ENCODE assay signal across 10 cellular contexts in genomic region chr14:52327374-52328226, GRCh38. TPM values are rescaled to one million over a fixed set of nuclear protein-coding genes. Genes with fewer than 3 reads are reported as not detected.
DNase-seq lines count a peak whose midpoint lies in the region; ATAC-seq, FAIRE-seq and TF ChIP-seq lines count a peak whose summit lies in the region.
"Had no signal": no experiment of that assay in that cellular context is flagged by ENCODE, and none has a peak within 500 bp of the region (broad histone marks: within the 10 kb centered on the region; RNA-seq: fewer than 3 reads in every experiment).

No MANE protein-coding gene starts in this region.

- H2BK15ac ChIP-seq in mesenchymal stem cell (ENCODE audit: low read depth, poor library complexity, severe bottlenecking): no peak overlapping the region

- no peaks in the 10 kb centered on the region for H3K27me3 Mint-ChIP-seq in activated CD8-positive, alpha-beta T cell treated with anti-CD3 and anti-CD28 coated beads, Interleukin-2, amount 10 ng/mL, durations not matched to agents 7 days and 5 days (ENCODE audit: low read depth)

- no peak overlapping the region for H2BK5ac ChIP-seq in mesenchymal stem cell (ENCODE audit: low read depth, low read length, poor library complexity, severe bottlenecking)

- POLR2A ChIA-PET in activated CD8-positive, alpha-beta T cell treated with anti-CD3 and anti-CD28 coated beads, Interleukin-2, amount 10 ng/mL, durations not matched to agents 7 days and 5 days (lab: Charles Lee): interaction anchor here (1.0 to 5.1 kb wide), 4 partner anchors 10 to 92 kb away, joined by 3 to 32 read pairs (median 10); partner anchors contain the start of gene PTGER2

- peak overlapping the region in 1 of 2 experiments; percentile 5 for H3K4me3 ChIP-seq in mesenchymal stem cell (ENCODE audit: insufficient read depth in 1 of 2, low read depth in 1 of 2, low read length in 2 of 2)

- no peak overlapping the region for H3K4ac ChIP-seq in mesenchymal stem cell (ENCODE audit: low read depth in 1 of 2, low read length in 2 of 2)

- no peak for DNase-seq in D721Med (ENCODE audit: insufficient read length, low spot score)
- no peak for DNase-seq in activated CD8-positive, alpha-beta T cell treated with anti-CD3 and anti-CD28 coated beads, Interleukin-2, amount 10 ng/mL, durations not matched to agents 7 days and 5 days
- peak; percentile 92 for DNase-seq in mesenchymal stem cell
- no peak for DNase-seq in NCI-H1930 (lab: John Stamatoyannopoulos, UW)
- no peak for DNase-seq in NCI-H2196 (lab: John Stamatoyannopoulos, UW; ENCODE audit: unreplicated experiment)
- DNase-seq in Kasumi-1 (lab: John Stamatoyannopoulos, UW): no peak
- DNase-seq: NCI-H1105 treated with DMSO at 0.1 percent for 48 hours, WERI-Rb-1 had no signal

- peaks cover 90% of the 10 kb centered on the region for H3K36me3 Mint-ChIP-seq in activated CD8-positive, alpha-beta T cell treated with anti-CD3 and anti-CD28 coated beads, Interleukin-2, amount 10 ng/mL, durations not matched to agents 7 days and 5 days (ENCODE audit: low read depth)

- H3K79me1 ChIP-seq in mesenchymal stem cell (replicated peaks; ENCODE audit: low read length, poor library complexity, severe bottlenecking): peaks cover 7% of the 10 kb centered on the region

- 0% methylated on average over 1 of the region's 4 CpGs for WGBS in mesenchymal stem cell

- no peak overlapping the region for H3K9ac ChIP-seq in mesenchymal stem cell (ENCODE audit: low read length)

- peaks cover 2% of the 10 kb centered on the region for H3K4me1 ChIP-seq in mesenchymal stem cell (ENCODE audit: control insufficient read depth, insufficient read depth, low read depth, low read length)

- peak overlapping the region; percentile 27 for H3K4me3 Mint-ChIP-seq in activated CD8-positive, alpha-beta T cell treated with anti-CD3 and anti-CD28 coated beads, Interleukin-2, amount 10 ng/mL, durations not matched to agents 7 days and 5 days

- no peak overlapping the region for H3K18ac ChIP-seq in mesenchymal stem cell (ENCODE audit: low read depth in 1 of 2, low read length in 2 of 2)

- ATAC-seq in HG02973 (IDR thresholded peaks at IDR 0.05; ENCODE audit: unreplicated experiment) (peak; percentile 26), GM18519 (IDR thresholded peaks at IDR 0.05; ENCODE audit: low FRiP score, unreplicated experiment) (no peak)
- ATAC-seq in activated CD8-positive, alpha-beta T cell treated with anti-CD3 and anti-CD28 coated beads, Interleukin-2, amount 10 ng/mL, durations not matched to agents 7 days and 5 days: peak; percentile 17

- FAIRE-seq in D721Med (lab: Jason Lieb, UNC): peak; percentile 46

- H3K27ac ChIP-seq in mesenchymal stem cell (ENCODE audit: low read length, poor library complexity, severe bottlenecking): no peak overlapping the region
- H3K27ac ChIP-seq: WERI-Rb-1 had no signal

- H3K9me3 Mint-ChIP-seq in activated CD8-positive, alpha-beta T cell treated with anti-CD3 and anti-CD28 coated beads, Interleukin-2, amount 10 ng/mL, durations not matched to agents 7 days and 5 days (ENCODE audit: insufficient read depth): peaks cover 9% of the 10 kb centered on the region

- no peak overlapping the region for H2AFZ ChIP-seq in mesenchymal stem cell (ENCODE audit: low read depth, low read length)

- H2AK5ac ChIP-seq in mesenchymal stem cell (ENCODE audit: low read length, severe bottlenecking): no peak overlapping the region

- no peak overlapping the region for H2BK12ac ChIP-seq in mesenchymal stem cell (ENCODE audit: low read length in 2 of 2)

- no peak for TF ChIP-seq CTCF in D721Med (IDR thresholded peaks at IDR 0.05; ENCODE audit: insufficient read depth, missing control alignments)

- peaks cover 0 to 3% of the 10 kb centered on the region in 2 experiments for H3K36me3 ChIP-seq in mesenchymal stem cell (ENCODE audit: control insufficient read depth in 1 of 2, insufficient read depth in 2 of 2, low read depth in 1 of 2, low read length in 2 of 2)
- H3K36me3 ChIP-seq: WERI-Rb-1 had no signal

- H3K27ac Mint-ChIP-seq in activated CD8-positive, alpha-beta T cell treated with anti-CD3 and anti-CD28 coated beads, Interleukin-2, amount 10 ng/mL, durations not matched to agents 7 days and 5 days: peak overlapping the region; percentile 70

- no peak overlapping the region for H3K14ac ChIP-seq in mesenchymal stem cell (ENCODE audit: low read length in 2 of 2)

- no peak overlapping the region for H3K4me2 ChIP-seq in mesenchymal stem cell (ENCODE audit: low read length, poor library complexity, severe bottlenecking)

- CTCF ChIA-PET in activated CD8-positive, alpha-beta T cell treated with anti-CD3 and anti-CD28 coated beads, Interleukin-2, amount 10 ng/mL, durations not matched to agents 7 days and 5 days (lab: Charles Lee): interaction anchor here (0.9 to 1.8 kb wide), 9 partner anchors 8 to 77 kb away, joined by 3 to 8 read pairs (median 4); no protein-coding TSS in a partner anchor

- H3K9me3 ChIP-seq in mesenchymal stem cell (ENCODE audit: control insufficient read depth, low read length): peaks cover 3% of the 10 kb centered on the region

- no peak overlapping the region for H4K91ac ChIP-seq in mesenchymal stem cell (ENCODE audit: low read length)

- no peak overlapping the region for H3K23ac ChIP-seq in mesenchymal stem cell (ENCODE audit: low read length in 2 of 2)

- H2BK120ac ChIP-seq in mesenchymal stem cell (ENCODE audit: low read depth, low read length): no peak overlapping the region

- H3K4me1 Mint-ChIP-seq in activated CD8-positive, alpha-beta T cell treated with anti-CD3 and anti-CD28 coated beads, Interleukin-2, amount 10 ng/mL, durations not matched to agents 7 days and 5 days (ENCODE audit: low read depth): peaks cover 87% of the 10 kb centered on the region

- H3K27me3 ChIP-seq in mesenchymal stem cell (ENCODE audit: control insufficient read depth in 1 of 2, insufficient read depth in 1 of 2, low read length in 2 of 2): no peaks in the 10 kb centered on the region

- no peak overlapping the region for H4K8ac ChIP-seq in mesenchymal stem cell (ENCODE audit: low read length)

RNA-seq across cellular contexts. Expression of gene PTGER2, which starts 13.5 kb away (rescaled TPM):
- total RNA-seq in activated CD8-positive, alpha-beta T cell treated with anti-CD3 and anti-CD28 coated beads, Interleukin-2, amount 10 ng/mL, durations not matched to agents 7 days and 5 days: 100 to 1,000 TPM; 116 to 119 TPM
- polyA plus RNA-seq in mesenchymal stem cell (2013, experiment 1 of 2): 17.5 TPM
- polyA plus RNA-seq in mesenchymal stem cell (2013, experiment 2 of 2): 17.8 TPM
